ENCODE assay signal across 8 cellular contexts in genomic region chr6:27130668-27131428, GRCh38.
DNase-seq lines count a peak whose midpoint lies in the region; ATAC-seq and TF ChIP-seq lines count a peak whose summit lies in the region.

No MANE protein-coding gene starts in this region.

- H3K27me3 ChIP-seq in breast epithelium (no peaks in the 10 kb centered on the region), adipocyte (replicated peaks; ENCODE audit: control insufficient read depth, insufficient read depth, low read length) (no peaks in the 10 kb centered on the region), left lung (no peaks in the 10 kb centered on the region), upper lobe of left lung (no peaks in the 10 kb centered on the region)

- POLR2A ChIA-PET in MCF 10A (lab: Yijun Ruan, JAX) = interaction anchor here (0.6 to 9.3 kb wide), 31 partner anchors 9 to 1852 kb away, joined by 3 to 621 read pairs (median 7); a partner anchor contains a TSS

- ATAC-seq in left lung (no peak), upper lobe of left lung (ENCODE audit: low FRiP score in 2 of 2) (no peak), HG03280 (IDR thresholded peaks at IDR 0.05; ENCODE audit: unreplicated experiment) (no peak), GM18520 (IDR thresholded peaks at IDR 0.05; ENCODE audit: unreplicated experiment) (no peak)

- peak overlapping the region; percentile 71 to 88 for H3K27ac ChIP-seq in breast epithelium
- peak overlapping the region; percentile 91 to 92 for H3K27ac ChIP-seq in left lung
- peak overlapping the region; percentile 86 to 92 (median 88) for H3K27ac ChIP-seq in upper lobe of left lung

- H3K36me3 ChIP-seq in breast epithelium = no peaks in the 10 kb centered on the region
- no peaks in the 10 kb centered on the region for H3K36me3 ChIP-seq in adipocyte (ENCODE audit: control insufficient read depth, insufficient read depth, low read length, severe bottlenecking)
- no peaks in the 10 kb centered on the region for H3K36me3 ChIP-seq in left lung
- no peaks in the 10 kb centered on the region for H3K36me3 ChIP-seq in upper lobe of left lung

- BruUV-seq in MCF 10A (replicated peaks; lab: Mats Ljungman, UMichigan) = no TSS peak

- H3K4me3 ChIP-seq in breast epithelium (peak overlapping the region; percentile 46 to 66 (median 63)), adipocyte (ENCODE audit: low read length) (peak overlapping the region; percentile 86), left lung (peak overlapping the region; percentile 37 to 50), upper lobe of left lung (peak overlapping the region in 3 of 4 donors; percentile 53 to 54 (median 53))

- H3K27me3 Mint-ChIP-seq in MCF 10A (ENCODE audit: insufficient read depth, unreplicated experiment) = no peaks in the 10 kb centered on the region

- TF ChIP-seq EP300 in upper lobe of left lung (IDR thresholded peaks at IDR 0.05) = no peak

- no peak for TF ChIP-seq POLR2A in breast epithelium (IDR thresholded peaks at IDR 0.05)
- no peak for TF ChIP-seq POLR2A in upper lobe of left lung (IDR thresholded peaks at IDR 0.05)

- peaks cover 11% of the 10 kb centered on the region for H3K4me1 Mint-ChIP-seq in MCF 10A (ENCODE audit: insufficient read depth, unreplicated experiment)

- H3K9ac ChIP-seq in adipocyte (ENCODE audit: low read length) = peak overlapping the region; percentile 84

- no peaks in the 10 kb centered on the region for H3K9me3 Mint-ChIP-seq in MCF 10A (ENCODE audit: unreplicated experiment)

- 41 to 46% methylated on average over 7 of the region's 7 CpGs for WGBS in upper lobe of left lung, 2 donors

- no peak for TF ChIP-seq CTCF in breast epithelium (IDR thresholded peaks at IDR 0.05)
- no peak for TF ChIP-seq CTCF in MCF 10A (IDR thresholded peaks at IDR 0.05; ENCODE audit: unreplicated experiment)
- TF ChIP-seq CTCF in left lung (IDR thresholded peaks at IDR 0.05) = no peak
- TF ChIP-seq CTCF in upper lobe of left lung (IDR thresholded peaks at IDR 0.05) = no peak

- DNase-seq in breast epithelium (ENCODE audit: low spot score in 2 of 2) (no peak), MCF 10A (ENCODE audit: unreplicated experiment) (no peak), adipocyte (ENCODE audit: low read depth) (no peak), left lung (no peak), upper lobe of left lung (no peak), NCI-H2029 (lab: John Stamatoyannopoulos, UW) (no peak)

- intact Hi-C loops in breast epithelium (cut with DNase I; ENCODE audit: low total_unique reads) = no loop called here
- intact Hi-C loops in MCF 10A (cut with micrococcal nuclease) = loop anchor here (5.0 kb wide), 2 partner anchors 844 to 859 kb away; a partner anchor contains a TSS
- intact Hi-C loops in left lung (cut with DNase I) = no loop called here

- no peak overlapping the region for H3K27ac Mint-ChIP-seq in MCF 10A (ENCODE audit: low read depth, unreplicated experiment)

- H3K9me3 ChIP-seq in breast epithelium = no peaks in the 10 kb centered on the region
- no peaks in the 10 kb centered on the region for H3K9me3 ChIP-seq in adipocyte (ENCODE audit: control insufficient read depth, low read length)
- H3K9me3 ChIP-seq in left lung = no peaks in the 10 kb centered on the region
- no peaks in the 10 kb centered on the region for H3K9me3 ChIP-seq in upper lobe of left lung

- H3K36me3 Mint-ChIP-seq in MCF 10A (ENCODE audit: insufficient read depth, unreplicated experiment) = no peaks in the 10 kb centered on the region

- H3K4me1 ChIP-seq in breast epithelium (peaks cover 0 to 3% of the 10 kb centered on the region in 2 donors), adipocyte (ENCODE audit: control insufficient read depth, insufficient read depth, low read length) (peaks cover 21% of the 10 kb centered on the region), left lung (peaks cover 7 to 40% of the 10 kb centered on the region in 2 donors), upper lobe of left lung (peaks cover 3 to 41% (median 11%) of the 10 kb centered on the region in 4 donors)

- CTCF ChIA-PET in MCF 10A (lab: Yijun Ruan, JAX) = interaction anchor here (0.5 to 1.8 kb wide), 6 partner anchors 14 to 944 kb away, joined by 3 to 6 read pairs (median 4); no protein-coding TSS in a partner anchor

- no peak overlapping the region for H3K4me3 Mint-ChIP-seq in MCF 10A (ENCODE audit: unreplicated experiment)
